ENCODE assay signal across 6 cellular contexts in genomic region chr1:10021992-10022391, GRCh38. TPM values are rescaled to one million over a fixed set of nuclear protein-coding genes. Genes with fewer than 3 reads are reported as not detected.
"Had no signal": no experiment of that assay in that cellular context is flagged by ENCODE, and none has a peak within 500 bp of the region (broad histone marks: within the 10 kb centered on the region; RNA-seq: fewer than 3 reads in every experiment).

No MANE protein-coding gene starts in this region.

RNA-seq across cellular contexts. Expression of gene RBP7, which starts 25.0 kb away (rescaled TPM):
- total RNA-seq: activated CD4-positive, alpha-beta memory T cell treated with anti-CD3 and anti-CD28 coated beads, Interleukin-2, amount 10 ng/mL, durations not matched to agents 7 days and 5 days; activated CD4-positive, alpha-beta T cell treated with anti-CD3 and anti-CD28 coated beads for 36 hours; activated CD4-positive, alpha-beta T cell treated with anti-CD3 and anti-CD28 coated beads, Interleukin-2, amount 10 ng/mL, durations not matched to agents 7 days and 5 days; activated CD8-positive, alpha-beta memory T cell treated with anti-CD3 and anti-CD28 coated beads, Interleukin-2, amount 10 ng/mL, durations not matched to agents 7 days and 5 days; activated CD8-positive, alpha-beta T cell treated with anti-CD3 and anti-CD28 coated beads, Interleukin-2, amount 10 ng/mL, durations not matched to agents 7 days and 5 days; activated T-helper 2 cell treated with anti-CD3 and anti-CD28 coated beads, Interferon-gamma antibody, Interleukin-2, Interleukin-4, amounts not matched to agents 10 μg/mL and 5 μg/mL and 100 μg/mL, durations not matched to agents 14 hours and 24 hours and 36 hours had no signal
